ENCODE assay signal across 1 cellular context in genomic region chr15:101470548-101471239, GRCh38.
TF ChIP-seq lines count a peak whose summit lies in the region.

No MANE protein-coding gene starts in this region.

TF ChIP-seq in K562, 482 proteins besides CTCF, POLR2A, EP300 and RAD21:
- TF ChIP-seq GABPB1 (CRISPR knock-in tag; IDR thresholded peaks at IDR 0.05) (no peak), KDM2B (CRISPR knock-in tag; IDR thresholded peaks at IDR 0.05) (no peak), HSF4 (CRISPR knock-in tag; IDR thresholded peaks at IDR 0.05; ENCODE audit: borderline replicate concordance) (no peak), FUS (optimal IDR thresholded peaks at IDR 0.05; ENCODE audit: low read depth, low read length) (no peak), CXXC5 (CRISPR knock-in tag; IDR thresholded peaks at IDR 0.05) (0 out of 2 replicates have a peak, but pooled peaks have one; percentile 20), ATF3 (IDR thresholded peaks at IDR 0.05) (0 out of 2 replicates have a peak, but pooled peaks have one; percentile 32), ATF3 (CRISPR knock-in tag; conservative IDR thresholded peaks at IDR 0.05) (no peak), HMG20A (CRISPR knock-in tag; conservative IDR thresholded peaks at IDR 0.05) (no peak), PHF20 (IDR thresholded peaks at IDR 0.05; ENCODE audit: partially characterized antibody) (no peak), ZKSCAN1 (IDR thresholded peaks at IDR 0.05; ENCODE audit: low read depth, low read length) (no peak), FOXP4 (CRISPR knock-in tag; IDR thresholded peaks at IDR 0.05; ENCODE audit: borderline replicate concordance) (no peak), KLF16 (IDR thresholded peaks at IDR 0.05) (no peak), MCM3 (IDR thresholded peaks at IDR 0.05) (no peak), RREB1 (CRISPR knock-in tag; IDR thresholded peaks at IDR 0.05) (no peak), CSDE1 (IDR thresholded peaks at IDR 0.05) (no peak)
TF ChIP-seq in K562: peak in this region for 2.
